In the genomic region with DNA sequence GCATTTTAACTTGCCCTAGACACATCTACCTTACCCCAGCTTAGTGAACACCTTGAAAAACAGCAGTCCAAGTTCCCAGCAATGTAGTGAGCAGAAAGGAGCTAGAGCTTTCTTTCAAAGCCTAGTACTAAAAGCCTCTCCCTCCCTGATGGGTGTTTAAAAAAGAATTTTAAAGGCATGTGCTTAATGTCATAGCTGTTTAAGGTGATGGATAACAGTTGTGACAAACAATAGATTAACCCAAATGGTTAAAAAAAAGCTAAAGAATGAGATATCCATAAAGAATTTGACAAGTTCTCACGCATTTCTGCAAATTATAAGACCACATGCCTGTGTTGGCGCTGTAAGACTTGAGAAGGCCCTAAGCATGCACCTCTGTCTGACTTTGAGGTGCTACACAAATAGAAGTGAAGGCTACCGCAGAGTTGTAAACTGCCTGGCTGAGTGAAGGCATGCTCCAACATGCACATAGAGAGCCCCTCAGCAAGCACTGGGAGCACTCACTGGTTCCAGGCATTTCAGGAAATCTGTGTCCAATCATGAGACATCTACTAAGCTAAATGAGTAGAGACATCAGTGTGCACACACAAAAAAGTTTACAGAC, we compare ENCODE assay signal across 29 cellular contexts.
"Had no signal": no experiment of that assay in that cellular context is flagged by ENCODE, and none has a peak within 500 bp of the region (broad histone marks: within the 10 kb centered on the region; RNA-seq: fewer than 3 reads in every experiment).

No MANE protein-coding gene starts in this region.

- ATAC-seq: activated CD8-positive, alpha-beta T cell treated with anti-CD3 and anti-CD28 coated beads for 36 hours; activated naive CD8-positive, alpha-beta T cell treated with anti-CD3 and anti-CD28 coated beads, Interleukin-2, amount 50 U/mL, for 24 hours; activated T-cell treated with anti-CD3 and anti-CD28 coated beads, Interleukin-2, amount 50 U/mL, for 4 hours; activated T-helper 17 cell treated with anti-CD3 and anti-CD28 coated beads, Interleukin-2, amount 50 U/mL, for 72 hours; body of pancreas; left cardiac atrium; naive thymus-derived CD4-positive, alpha-beta T cell; pancreas; psoas muscle; stimulated activated naive B cell treated with anti-CD40 and anti-IgM and Interleukin-4, amounts not matched to agents 10 μg/mL and 1 μg/mL and 100 μg/mL, for 72 hours; T-helper 17 cell had no signal

- H3K4me3 Mint-ChIP-seq: activated CD8-positive, alpha-beta T cell treated with anti-CD3 and anti-CD28 coated beads for 36 hours; activated naive CD4-positive, alpha-beta T cell treated with anti-CD3 and anti-CD28 coated beads, Interleukin-2, amount 50 U/mL, for 24 hours; activated naive CD8-positive, alpha-beta T cell treated with anti-CD3 and anti-CD28 coated beads, Interleukin-2, amount 50 U/mL, for 24 hours; activated T-cell treated with anti-CD3 and anti-CD28 coated beads, Interleukin-2, amount 50 U/mL, for 4 hours; activated T-helper 17 cell treated with anti-CD3 and anti-CD28 coated beads, Interleukin-2, amount 50 U/mL, for 72 hours; dendritic cell treated with granulocyte-macrophage colony-stimulating factor and Interleukin-4, amounts not matched to agents 40 ng/mL and 50 ng/mL, for 4 days; naive thymus-derived CD4-positive, alpha-beta T cell; stimulated activated naive B cell treated with anti-CD40 and anti-IgM and Interleukin-4, amounts not matched to agents 10 μg/mL and 1 μg/mL and 100 μg/mL, for 72 hours; T-helper 17 cell had no signal

- DNase-seq: activated CD4-positive, alpha-beta T cell treated with anti-CD3 and anti-CD28 coated beads for 1 hour; activated CD4-positive, alpha-beta T cell treated with anti-CD3 and anti-CD28 coated beads, Interleukin-2, amount 50 U/mL, for 1 hour; activated CD8-positive, alpha-beta T cell treated with anti-CD3 and anti-CD28 coated beads for 36 hours; activated naive CD8-positive, alpha-beta T cell treated with anti-CD3 and anti-CD28 coated beads, Interleukin-2, amount 50 U/mL, for 24 hours; activated T-cell treated with anti-CD3 and anti-CD28 coated beads, Interleukin-2, amount 50 U/mL, for 4 hours; anterior cingulate cortex; body of pancreas; head of caudate nucleus; hippocampal formation; left cardiac atrium; mammary epithelial cell; midbrain; naive thymus-derived CD4-positive, alpha-beta T cell; nucleus accumbens; pancreas; psoas muscle; stimulated activated CD4-positive, alpha-beta T cell treated with anti-CD3 and anti-CD28 coated beads, Interleukin-15, amount 100 ng/mL, for 24 hours; stimulated activated CD4-positive, alpha-beta T cell treated with anti-CD3 and anti-CD28 coated beads, Interleukin-2, amount 100 ng/mL, for 24 hours; stimulated activated naive B cell treated with anti-CD40 and anti-IgM and Interleukin-4, amounts not matched to agents 10 μg/mL and 1 μg/mL and 100 μg/mL, for 72 hours; stomach; T-helper 17 cell; T1000; thyroid gland; WERI-Rb-1 had no signal

- FAIRE-seq: keratinocyte, pancreas had no signal

- H3K27ac Mint-ChIP-seq: activated CD8-positive, alpha-beta T cell treated with anti-CD3 and anti-CD28 coated beads for 36 hours; activated naive CD4-positive, alpha-beta T cell treated with anti-CD3 and anti-CD28 coated beads, Interleukin-2, amount 50 U/mL, for 24 hours; activated naive CD8-positive, alpha-beta T cell treated with anti-CD3 and anti-CD28 coated beads, Interleukin-2, amount 50 U/mL, for 24 hours; activated T-helper 17 cell treated with anti-CD3 and anti-CD28 coated beads, Interleukin-2, amount 50 U/mL, for 72 hours; dendritic cell treated with granulocyte-macrophage colony-stimulating factor and Interleukin-4, amounts not matched to agents 40 ng/mL and 50 ng/mL, for 4 days; naive thymus-derived CD4-positive, alpha-beta T cell; stimulated activated naive B cell treated with anti-CD40 and anti-IgM and Interleukin-4, amounts not matched to agents 10 μg/mL and 1 μg/mL and 100 μg/mL, for 72 hours had no signal

- H3K27me3 Mint-ChIP-seq: activated CD8-positive, alpha-beta T cell treated with anti-CD3 and anti-CD28 coated beads for 36 hours; activated naive CD4-positive, alpha-beta T cell treated with anti-CD3 and anti-CD28 coated beads, Interleukin-2, amount 50 U/mL, for 24 hours; activated naive CD8-positive, alpha-beta T cell treated with anti-CD3 and anti-CD28 coated beads, Interleukin-2, amount 50 U/mL, for 24 hours; activated T-helper 17 cell treated with anti-CD3 and anti-CD28 coated beads, Interleukin-2, amount 50 U/mL, for 72 hours; dendritic cell treated with granulocyte-macrophage colony-stimulating factor and Interleukin-4, amounts not matched to agents 40 ng/mL and 50 ng/mL, for 4 days; naive thymus-derived CD4-positive, alpha-beta T cell; stimulated activated naive B cell treated with anti-CD40 and anti-IgM and Interleukin-4, amounts not matched to agents 10 μg/mL and 1 μg/mL and 100 μg/mL, for 72 hours; T-helper 17 cell had no signal

- H3K4me3 ChIP-seq: body of pancreas, pancreas, psoas muscle, right atrium auricular region, stomach, thyroid gland had no signal

- H3K4me1 ChIP-seq: body of pancreas, pancreas, psoas muscle, right atrium auricular region, stomach, thyroid gland had no signal

- H3K9me3 ChIP-seq: body of pancreas, pancreas, psoas muscle, right atrium auricular region, stomach, thyroid gland had no signal

- H3K27ac ChIP-seq: body of pancreas, pancreas, psoas muscle, right atrium auricular region, stomach, thyroid gland, WERI-Rb-1 had no signal

- H3K9me3 Mint-ChIP-seq: activated CD8-positive, alpha-beta T cell treated with anti-CD3 and anti-CD28 coated beads for 36 hours; activated naive CD4-positive, alpha-beta T cell treated with anti-CD3 and anti-CD28 coated beads, Interleukin-2, amount 50 U/mL, for 24 hours; activated naive CD8-positive, alpha-beta T cell treated with anti-CD3 and anti-CD28 coated beads, Interleukin-2, amount 50 U/mL, for 24 hours; activated T-cell treated with anti-CD3 and anti-CD28 coated beads, Interleukin-2, amount 50 U/mL, for 4 hours; activated T-helper 17 cell treated with anti-CD3 and anti-CD28 coated beads, Interleukin-2, amount 50 U/mL, for 72 hours; dendritic cell treated with granulocyte-macrophage colony-stimulating factor and Interleukin-4, amounts not matched to agents 40 ng/mL and 50 ng/mL, for 4 days; naive thymus-derived CD4-positive, alpha-beta T cell; stimulated activated naive B cell treated with anti-CD40 and anti-IgM and Interleukin-4, amounts not matched to agents 10 μg/mL and 1 μg/mL and 100 μg/mL, for 72 hours had no signal

- H3K27me3 ChIP-seq: body of pancreas, pancreas, right atrium auricular region, stomach, thyroid gland had no signal

- H3K4me1 Mint-ChIP-seq: activated naive CD4-positive, alpha-beta T cell treated with anti-CD3 and anti-CD28 coated beads, Interleukin-2, amount 50 U/mL, for 24 hours; activated naive CD8-positive, alpha-beta T cell treated with anti-CD3 and anti-CD28 coated beads, Interleukin-2, amount 50 U/mL, for 24 hours; activated T-helper 17 cell treated with anti-CD3 and anti-CD28 coated beads, Interleukin-2, amount 50 U/mL, for 72 hours; naive thymus-derived CD4-positive, alpha-beta T cell; stimulated activated naive B cell treated with anti-CD40 and anti-IgM and Interleukin-4, amounts not matched to agents 10 μg/mL and 1 μg/mL and 100 μg/mL, for 72 hours; T-helper 17 cell had no signal
